ENCODE assay signal across 15 cellular contexts in genomic region chr15:40251455-40252140, GRCh38. TPM values are rescaled to one million over a fixed set of nuclear protein-coding genes. Genes with fewer than 3 reads are reported as not detected.
DNase-seq lines count a peak whose midpoint lies in the region; ATAC-seq, FAIRE-seq and TF ChIP-seq lines count a peak whose summit lies in the region.
"Had no signal": no experiment of that assay in that cellular context is flagged by ENCODE, and none has a peak within 500 bp of the region (broad histone marks: within the 10 kb centered on the region; RNA-seq: fewer than 3 reads in every experiment).

No MANE protein-coding gene starts in this region.

- H3K27ac Mint-ChIP-seq in activated naive CD4-positive, alpha-beta T cell treated with anti-CD3 and anti-CD28 coated beads, Interleukin-2, amount 50 U/mL, for 24 hours: no peak overlapping the region
- no peak overlapping the region for H3K27ac Mint-ChIP-seq in activated naive CD4-positive, alpha-beta T cell treated with anti-CD3 and anti-CD28 coated beads, Interleukin-2, amount 50 U/mL, for 72 hours
- no peak overlapping the region for H3K27ac Mint-ChIP-seq in endodermal cell
- H3K27ac Mint-ChIP-seq: activated naive CD4-positive, alpha-beta T cell treated with anti-CD3 and anti-CD28 coated beads for 36 hours had no signal

- H3K27me3 ChIP-seq in endodermal cell (ENCODE audit: control insufficient read depth, insufficient read depth, low read length, poor library complexity, severe bottlenecking) (peaks cover 67% of the 10 kb centered on the region), mesenchymal stem cell (ENCODE audit: control insufficient read depth in 1 of 2, insufficient read depth in 1 of 2, low read length in 2 of 2) (peaks cover 0 to 80% of the 10 kb centered on the region in 2 experiments), vagina (no peaks in the 10 kb centered on the region)
- H3K27me3 ChIP-seq: pancreas had no signal

- no peaks in the 10 kb centered on the region for H3K9me3 Mint-ChIP-seq in activated naive CD4-positive, alpha-beta T cell treated with anti-CD3 and anti-CD28 coated beads, Interleukin-2, amount 50 U/mL, for 24 hours
- H3K9me3 Mint-ChIP-seq in activated naive CD4-positive, alpha-beta T cell treated with anti-CD3 and anti-CD28 coated beads, Interleukin-2, amount 50 U/mL, for 72 hours: no peaks in the 10 kb centered on the region
- no peaks in the 10 kb centered on the region for H3K9me3 Mint-ChIP-seq in endodermal cell
- H3K9me3 Mint-ChIP-seq: activated naive CD4-positive, alpha-beta T cell treated with anti-CD3 and anti-CD28 coated beads for 36 hours had no signal

- H3K18ac ChIP-seq in mesenchymal stem cell (ENCODE audit: low read depth in 1 of 2, low read length in 2 of 2): no peak overlapping the region

- H3K4me1 Mint-ChIP-seq in activated naive CD4-positive, alpha-beta T cell treated with anti-CD3 and anti-CD28 coated beads, Interleukin-2, amount 50 U/mL, for 24 hours: peaks cover 6% of the 10 kb centered on the region
- peaks cover 8% of the 10 kb centered on the region for H3K4me1 Mint-ChIP-seq in endodermal cell

- no peak overlapping the region for H4K91ac ChIP-seq in mesenchymal stem cell (ENCODE audit: low read length)

- no peaks in the 10 kb centered on the region for H3K36me3 Mint-ChIP-seq in activated naive CD4-positive, alpha-beta T cell treated with anti-CD3 and anti-CD28 coated beads, Interleukin-2, amount 50 U/mL, for 24 hours
- H3K36me3 Mint-ChIP-seq in activated naive CD4-positive, alpha-beta T cell treated with anti-CD3 and anti-CD28 coated beads, Interleukin-2, amount 50 U/mL, for 72 hours: no peaks in the 10 kb centered on the region
- no peaks in the 10 kb centered on the region for H3K36me3 Mint-ChIP-seq in endodermal cell (ENCODE audit: low read depth)

- no peak for ATAC-seq in activated naive CD4-positive, alpha-beta T cell treated with anti-CD3 and anti-CD28 coated beads, Interleukin-2, amount 50 U/mL, for 72 hours

- H2AK5ac ChIP-seq in mesenchymal stem cell (ENCODE audit: low read length, severe bottlenecking): no peak overlapping the region

- no peak for DNase-seq in activated naive CD4-positive, alpha-beta T cell treated with anti-CD3 and anti-CD28 coated beads, Interleukin-2, amount 50 U/mL, for 72 hours (ENCODE audit: low spot score in 2 of 2)
- DNase-seq in endodermal cell (no peak), mesenchymal stem cell (no peak), vagina (ENCODE audit: extremely low spot score in 2 of 2) (no peak), AG08396 (ENCODE audit: low spot score) (no peak), GM12892 (ENCODE audit: insufficient read length) (no peak), DMS 273 (lab: John Stamatoyannopoulos, UW; ENCODE audit: unreplicated experiment) (no peak)
- DNase-seq: activated CD4-positive, alpha-beta T cell treated with anti-CD3 and anti-CD28 coated beads, Interleukin-2, amount 50 U/mL, for 48 hours; activated naive CD4-positive, alpha-beta T cell treated with anti-CD3 and anti-CD28 coated beads for 36 hours; NCI-H345 had no signal

- peak overlapping the region; percentile 54 for H2BK15ac ChIP-seq in mesenchymal stem cell (ENCODE audit: low read depth, poor library complexity, severe bottlenecking)

- no peak for FAIRE-seq in GM12892 (lab: Jason Lieb, UNC)
- FAIRE-seq: pancreas had no signal

- no peak overlapping the region for H3K4me3 ChIP-seq in endodermal cell (ENCODE audit: low read length)
- H3K4me3 ChIP-seq in mesenchymal stem cell (ENCODE audit: insufficient read depth in 1 of 2, low read depth in 1 of 2, low read length in 2 of 2): no peak overlapping the region
- H3K4me3 ChIP-seq in vagina: peak overlapping the region in 1 of 2 donors; percentile 57

- no peak overlapping the region for H3K23ac ChIP-seq in mesenchymal stem cell (ENCODE audit: low read length in 2 of 2)

- intact Hi-C loops in vagina (cut with DNase I): no loop called here

- 92 to 96% methylated on average over 12 of the region's 12 CpGs for WGBS in endodermal cell (ENCODE audit: insufficient coverage in 1 of 2, insufficient read length in 1 of 2), 2 experiments
- WGBS in mesenchymal stem cell: 92% methylated on average over 12 of the region's 12 CpGs

- no peak overlapping the region for H2BK120ac ChIP-seq in mesenchymal stem cell (ENCODE audit: low read depth, low read length)

- H3K9me3 ChIP-seq in endodermal cell (ENCODE audit: control insufficient read depth, low read length) (no peaks in the 10 kb centered on the region), mesenchymal stem cell (ENCODE audit: control insufficient read depth, low read length) (no peaks in the 10 kb centered on the region), vagina (no peaks in the 10 kb centered on the region)
- H3K9me3 ChIP-seq: colonic mucosa, pancreas had no signal

- no peak overlapping the region for H3K27ac ChIP-seq in endodermal cell (ENCODE audit: low read depth, low read length)
- H3K27ac ChIP-seq in mesenchymal stem cell (ENCODE audit: low read length, poor library complexity, severe bottlenecking): no peak overlapping the region
- H3K27ac ChIP-seq in vagina: peak overlapping the region; percentile 61
- H3K27ac ChIP-seq: colonic mucosa, PC-9 had no signal

- no peak overlapping the region for H4K8ac ChIP-seq in mesenchymal stem cell (ENCODE audit: low read length)

- H2AFZ ChIP-seq in mesenchymal stem cell (ENCODE audit: low read depth, low read length): no peak overlapping the region

- H3K9ac ChIP-seq in endodermal cell (ENCODE audit: extremely low read depth, low read length, poor library complexity, severe bottlenecking) (no peak overlapping the region), mesenchymal stem cell (ENCODE audit: low read length) (no peak overlapping the region)

- H3K4me2 ChIP-seq in mesenchymal stem cell (ENCODE audit: low read length, poor library complexity, severe bottlenecking): no peak overlapping the region

- H3K14ac ChIP-seq in mesenchymal stem cell (ENCODE audit: low read length in 2 of 2): no peak overlapping the region

- H3K4me3 Mint-ChIP-seq in activated naive CD4-positive, alpha-beta T cell treated with anti-CD3 and anti-CD28 coated beads, Interleukin-2, amount 50 U/mL, for 24 hours: peak overlapping the region; percentile 8
- H3K4me3 Mint-ChIP-seq in endodermal cell: peak overlapping the region; percentile 64
- H3K4me3 Mint-ChIP-seq: activated naive CD4-positive, alpha-beta T cell treated with anti-CD3 and anti-CD28 coated beads for 36 hours had no signal

- TF ChIP-seq CTCF in endodermal cell (conservative IDR thresholded peaks at IDR 0.05) (no peak), vagina (IDR thresholded peaks at IDR 0.05) (no peak)

- no peak overlapping the region for H2BK12ac ChIP-seq in mesenchymal stem cell (ENCODE audit: low read length in 2 of 2)

- peaks cover 20% of the 10 kb centered on the region for H3K27me3 Mint-ChIP-seq in activated naive CD4-positive, alpha-beta T cell treated with anti-CD3 and anti-CD28 coated beads, Interleukin-2, amount 50 U/mL, for 24 hours
- peaks cover 51% of the 10 kb centered on the region for H3K27me3 Mint-ChIP-seq in endodermal cell (ENCODE audit: insufficient read depth)

- H2BK5ac ChIP-seq in mesenchymal stem cell (ENCODE audit: low read depth, low read length, poor library complexity, severe bottlenecking): no peak overlapping the region

- H3K36me3 ChIP-seq in endodermal cell (ENCODE audit: control insufficient read depth, insufficient read depth, low read length): no peaks in the 10 kb centered on the region
- H3K36me3 ChIP-seq in mesenchymal stem cell (ENCODE audit: control insufficient read depth in 1 of 2, insufficient read depth in 2 of 2, low read depth in 1 of 2, low read length in 2 of 2): no peaks in the 10 kb centered on the region
- no peaks in the 10 kb centered on the region for H3K36me3 ChIP-seq in vagina
- H3K36me3 ChIP-seq: colonic mucosa, pancreas had no signal

- no peak overlapping the region for H3K4ac ChIP-seq in mesenchymal stem cell (ENCODE audit: low read depth in 1 of 2, low read length in 2 of 2)

- H3K4me1 ChIP-seq in endodermal cell (ENCODE audit: control insufficient read depth, insufficient read depth, low read length) (no peaks in the 10 kb centered on the region), mesenchymal stem cell (ENCODE audit: control insufficient read depth, insufficient read depth, low read depth, low read length) (peaks cover 27% of the 10 kb centered on the region), vagina (peaks cover 50% of the 10 kb centered on the region)
- H3K4me1 ChIP-seq: colonic mucosa had no signal

- no peak for TF ChIP-seq POLR2A in vagina (IDR thresholded peaks at IDR 0.05)
- no peak for TF ChIP-seq POLR2A in GM12892 (IDR thresholded peaks at IDR 0.05; ENCODE audit: low read depth, low read length)

- H3K79me1 ChIP-seq in mesenchymal stem cell (replicated peaks; ENCODE audit: low read length, poor library complexity, severe bottlenecking): peaks cover 1% of the 10 kb centered on the region

RNA-seq across cellular contexts. Expression of gene PAK6, which starts 12.7 kb away (rescaled TPM):
- total RNA-seq in activated naive CD4-positive, alpha-beta T cell treated with anti-CD3 and anti-CD28 coated beads, Interleukin-2, amount 50 U/mL, for 72 hours: under 1 TPM; 0.29 to 0.30 TPM
- total RNA-seq in endodermal cell (1 to 10 TPM; 7.7 to 9.1 TPM), vagina (19.9 TPM)
- 0.96 TPM for polyA plus RNA-seq in endodermal cell (2013, experiment 1 of 2)
- polyA plus RNA-seq in endodermal cell (2013, experiment 2 of 2): 0.29 TPM
- polyA plus RNA-seq in mesenchymal stem cell (2013, experiment 1 of 2): 0.18 TPM
- 0.10 TPM for polyA plus RNA-seq in mesenchymal stem cell (2013, experiment 2 of 2)
- 1.4 TPM for polyA plus RNA-seq in GM12892 (2012; ENCODE audit: missing spikeins)
- total RNA-seq: activated naive CD4-positive, alpha-beta T cell treated with anti-CD3 and anti-CD28 coated beads for 36 hours had no signal

RNA-seq across cellular contexts. Expression of gene ANKRD63, which starts 31.3 kb away (rescaled TPM):
- total RNA-seq in activated naive CD4-positive, alpha-beta T cell treated with anti-CD3 and anti-CD28 coated beads, Interleukin-2, amount 50 U/mL, for 72 hours: not detected
- total RNA-seq in endodermal cell (not detected), vagina (not detected)
- polyA plus RNA-seq in endodermal cell (2013, experiment 1 of 2): 0.39 TPM
- polyA plus RNA-seq in endodermal cell (2013, experiment 2 of 2): 0.33 TPM
- not detected for polyA plus RNA-seq in mesenchymal stem cell (2013, experiment 1 of 2)
- polyA plus RNA-seq in mesenchymal stem cell (2013, experiment 2 of 2): not detected
- not detected for polyA plus RNA-seq in GM12892 (2012; ENCODE audit: missing spikeins)
- total RNA-seq: activated naive CD4-positive, alpha-beta T cell treated with anti-CD3 and anti-CD28 coated beads for 36 hours; colonic mucosa; lower leg skin; pancreas; PC-9 had no signal
- polyA plus RNA-seq: pancreas had no signal

RNA-seq across cellular contexts. Expression of gene PLCB2, which starts 56.1 kb away (rescaled TPM):
- total RNA-seq in activated naive CD4-positive, alpha-beta T cell treated with anti-CD3 and anti-CD28 coated beads, Interleukin-2, amount 50 U/mL, for 72 hours: 10 to 100 TPM; 63.5 to 91.5 TPM
- 1 to 10 TPM; 4.4 to 5.3 TPM for total RNA-seq in endodermal cell
- 5.8 TPM for polyA plus RNA-seq in endodermal cell (2013, experiment 1 of 2)
- 5.2 TPM for polyA plus RNA-seq in endodermal cell (2013, experiment 2 of 2)
- 14.0 TPM for polyA plus RNA-seq in mesenchymal stem cell (2013, experiment 1 of 2)
- 13.9 TPM for polyA plus RNA-seq in mesenchymal stem cell (2013, experiment 2 of 2)
- total RNA-seq in vagina: 14.0 TPM
- 8.8 TPM for polyA plus RNA-seq in GM12892 (2012; ENCODE audit: missing spikeins)

Comparison
In these comparisons a context has a peak if more than half of its experiments do, and no peak if none do; other contexts are left out.
1. RNA of gene PAK6, which starts 12.7 kb away (total RNA-seq): 19.9 TPM in vagina (single experiment) and 7.7 to 9.1 TPM in endodermal cell; 0.29 to 0.30 TPM in activated naive CD4-positive, alpha-beta T cell treated with anti-CD3 and anti-CD28 coated beads, Interleukin-2, amount 50 U/mL, for 72 hours; every median in the first group is over 4 times any median in the second.